1 cellular context compared by ENCODE assay signal in genomic region chr11:19240420-19241259, GRCh38.
TF ChIP-seq lines count a peak whose summit lies in the region.

A gene with protein sequence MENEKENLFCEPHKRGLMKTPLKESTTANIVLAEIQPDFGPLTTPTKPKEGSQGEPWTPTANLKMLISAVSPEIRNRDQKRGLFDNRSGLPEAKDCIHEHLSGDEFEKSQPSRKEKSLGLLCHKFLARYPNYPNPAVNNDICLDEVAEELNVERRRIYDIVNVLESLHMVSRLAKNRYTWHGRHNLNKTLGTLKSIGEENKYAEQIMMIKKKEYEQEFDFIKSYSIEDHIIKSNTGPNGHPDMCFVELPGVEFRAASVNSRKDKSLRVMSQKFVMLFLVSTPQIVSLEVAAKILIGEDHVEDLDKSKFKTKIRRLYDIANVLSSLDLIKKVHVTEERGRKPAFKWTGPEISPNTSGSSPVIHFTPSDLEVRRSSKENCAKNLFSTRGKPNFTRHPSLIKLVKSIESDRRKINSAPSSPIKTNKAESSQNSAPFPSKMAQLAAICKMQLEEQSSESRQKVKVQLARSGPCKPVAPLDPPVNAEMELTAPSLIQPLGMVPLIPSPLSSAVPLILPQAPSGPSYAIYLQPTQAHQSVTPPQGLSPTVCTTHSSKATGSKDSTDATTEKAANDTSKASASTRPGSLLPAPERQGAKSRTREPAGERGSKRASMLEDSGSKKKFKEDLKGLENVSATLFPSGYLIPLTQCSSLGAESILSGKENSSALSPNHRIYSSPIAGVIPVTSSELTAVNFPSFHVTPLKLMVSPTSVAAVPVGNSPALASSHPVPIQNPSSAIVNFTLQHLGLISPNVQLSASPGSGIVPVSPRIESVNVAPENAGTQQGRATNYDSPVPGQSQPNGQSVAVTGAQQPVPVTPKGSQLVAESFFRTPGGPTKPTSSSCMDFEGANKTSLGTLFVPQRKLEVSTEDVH (minus strand): TSS chr11:19240945. CDS start chr11:19240121, 824 bp downstream.

TF ChIP-seq in K562, 482 proteins besides CTCF, POLR2A, EP300 and RAD21 (continued from another document):
- TF ChIP-seq NFE2L1 (tag; IDR thresholded peaks at IDR 0.05; ENCODE audit: borderline replicate concordance, low read depth): no peak
- TF ChIP-seq ASH1L (IDR thresholded peaks at IDR 0.05; ENCODE audit: borderline replicate concordance, low read depth, partially characterized antibody): peak; percentile 67
